ENCODE assay signal across 15 cellular contexts in the genomic region with DNA sequence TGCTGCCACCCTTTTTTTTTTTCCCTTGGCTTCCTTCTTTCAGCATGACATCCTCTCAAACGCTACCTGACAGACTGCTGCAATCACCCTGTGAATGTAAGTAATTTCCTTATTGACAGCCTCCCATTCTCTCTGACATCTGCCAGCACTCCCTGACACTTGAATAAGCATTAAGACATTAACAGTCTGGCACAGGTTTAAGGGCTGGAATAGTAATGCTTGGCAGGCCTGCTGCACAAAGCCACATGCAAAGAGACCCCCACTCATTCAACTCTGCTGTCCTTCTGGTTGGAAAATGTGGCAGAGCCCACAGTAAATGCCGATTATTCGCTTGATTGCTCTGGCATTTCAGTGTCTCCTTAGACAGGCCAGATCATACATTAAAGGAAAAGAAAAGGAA. TPM values are rescaled to one million over a fixed set of nuclear protein-coding genes. Genes with fewer than 3 reads are reported as not detected.
DNase-seq lines count a peak whose midpoint lies in the region; ATAC-seq and TF ChIP-seq lines count a peak whose summit lies in the region.
"Had no signal": no experiment of that assay in that cellular context is flagged by ENCODE, and none has a peak within 500 bp of the region (broad histone marks: within the 10 kb centered on the region; RNA-seq: fewer than 3 reads in every experiment).

No MANE protein-coding gene starts in this region.

- TF ChIP-seq CTCF in CD8-positive, alpha-beta T cell (IDR thresholded peaks at IDR 0.05), result no peak
- no peak for TF ChIP-seq CTCF in breast epithelium (IDR thresholded peaks at IDR 0.05)

- H3K4me3 ChIP-seq in CD8-positive, alpha-beta T cell (ENCODE audit: low read depth, low read length), result no peak overlapping the region
- H3K4me3 ChIP-seq in breast epithelium, result no peak overlapping the region
- H3K4me3 ChIP-seq: coronary artery, prostate gland had no signal

- no peaks in the 10 kb centered on the region for H3K36me3 Mint-ChIP-seq in CD8-positive, alpha-beta T cell

- no peak overlapping the region for H3K27ac ChIP-seq in CD8-positive, alpha-beta T cell (ENCODE audit: low read depth, low read length)
- peak overlapping the region in 1 of 2 donors; percentile 26 for H3K27ac ChIP-seq in breast epithelium
- H3K27ac ChIP-seq: coronary artery, prostate gland had no signal

- peak overlapping the region; percentile 53 for H3K27ac Mint-ChIP-seq in CD8-positive, alpha-beta T cell

- TF ChIP-seq POLR2A in breast epithelium (IDR thresholded peaks at IDR 0.05), result no peak

- H3K27me3 Mint-ChIP-seq in CD8-positive, alpha-beta T cell (ENCODE audit: low read depth), result no peaks in the 10 kb centered on the region

- no peak for ATAC-seq in CD8-positive, alpha-beta T cell
- ATAC-seq in GM21447 (IDR thresholded peaks at IDR 0.05; ENCODE audit: unreplicated experiment) (no peak), HG02973 (IDR thresholded peaks at IDR 0.05; ENCODE audit: unreplicated experiment) (no peak)
- ATAC-seq: activated T-cell treated with anti-CD3 and anti-CD28 coated beads, Interleukin-2, amount 50 U/mL, for 4 hours; PC-3 had no signal

- CTCF ChIA-PET in CD8-positive, alpha-beta T cell (lab: Charles Lee), result interaction anchor here (1.3 to 1.7 kb wide), 2 partner anchors 30 to 345 kb away, joined by 3 read pairs; no protein-coding TSS in a partner anchor

- H3K4me1 ChIP-seq in CD8-positive, alpha-beta T cell (ENCODE audit: insufficient read depth, low read length), result peaks cover 2% of the 10 kb centered on the region
- no peaks in the 10 kb centered on the region for H3K4me1 ChIP-seq in breast epithelium
- H3K4me1 ChIP-seq: prostate gland had no signal

- no peaks in the 10 kb centered on the region for H3K9me3 ChIP-seq in CD8-positive, alpha-beta T cell (ENCODE audit: low read length)
- H3K9me3 ChIP-seq in breast epithelium, result no peaks in the 10 kb centered on the region
- H3K9me3 ChIP-seq: prostate gland had no signal

- no peak overlapping the region for H3K4me3 Mint-ChIP-seq in CD8-positive, alpha-beta T cell
- H3K4me3 Mint-ChIP-seq: activated T-cell treated with anti-CD3 and anti-CD28 coated beads, Interleukin-2, amount 50 U/mL, for 4 hours had no signal

- H3K4me1 Mint-ChIP-seq in CD8-positive, alpha-beta T cell (ENCODE audit: low read depth), result peaks cover 33% of the 10 kb centered on the region

- no peaks in the 10 kb centered on the region for H3K27me3 ChIP-seq in CD8-positive, alpha-beta T cell (ENCODE audit: insufficient read depth, low read length)
- no peaks in the 10 kb centered on the region for H3K27me3 ChIP-seq in breast epithelium

- no peaks in the 10 kb centered on the region for H3K36me3 ChIP-seq in CD8-positive, alpha-beta T cell (ENCODE audit: insufficient read depth, low read length)
- no peaks in the 10 kb centered on the region for H3K36me3 ChIP-seq in breast epithelium
- H3K36me3 ChIP-seq: prostate gland had no signal

- DNase-seq in CD8-positive, alpha-beta T cell, result no peak
- peak; percentile 0 for DNase-seq in NCI-H1105 (lab: John Stamatoyannopoulos, UW)
- DNase-seq in NCI-H82 (lab: John Stamatoyannopoulos, UW), result peak; percentile 91
- DNase-seq in kidney tubule cell (ENCODE audit: low spot score), result peak; percentile 67
- no peak for DNase-seq in stimulated activated CD4-positive, alpha-beta T cell treated with anti-CD3 and anti-CD28 coated beads, Interleukin-1b, Interleukin-23, amount 100 ng/mL, for 48 hours
- DNase-seq in breast epithelium (ENCODE audit: low spot score in 2 of 2), result no peak
- DNase-seq: activated T-cell treated with anti-CD3 and anti-CD28 coated beads, Interleukin-2, amount 50 U/mL, for 4 hours; mesenchymal stem cell; PC-3; stimulated activated naive CD4-positive, alpha-beta T cell had no signal

- POLR2A ChIA-PET in CD8-positive, alpha-beta T cell (lab: Charles Lee), result interaction anchor here (1.5 kb wide), 1 partner anchor 8 kb away, joined by 4 read pairs; no protein-coding TSS in a partner anchor

- no peaks in the 10 kb centered on the region for H3K9me3 Mint-ChIP-seq in CD8-positive, alpha-beta T cell
- H3K9me3 Mint-ChIP-seq: activated T-cell treated with anti-CD3 and anti-CD28 coated beads, Interleukin-2, amount 50 U/mL, for 4 hours had no signal

- intact Hi-C loops in CD8-positive, alpha-beta T cell (cut with DNase I, micrococcal nuclease), result no loop called here
- intact Hi-C loops in breast epithelium (cut with DNase I; ENCODE audit: low total_unique reads), result no loop called here

RNA-seq across cellular contexts. Expression of a gene that starts 28.1 kb away (rescaled TPM):
- total RNA-seq in CD8-positive, alpha-beta T cell, result 100 to 1,000 TPM; 103 to 110 TPM
- total RNA-seq in breast epithelium, result 10 to 100 TPM; 16.4 to 45.8 (median 25.0) TPM
- total RNA-seq: G401 had no signal

Comparison
In these comparisons a context has a peak if more than half of its experiments do, and no peak if none do; other contexts are left out.
1. DNase-seq: peak in NCI-H1105 (single experiment), NCI-H82 (single experiment) and kidney tubule cell (single experiment); none in CD8-positive, alpha-beta T cell (0 of 7), stimulated activated CD4-positive, alpha-beta T cell treated with anti-CD3 and anti-CD28 coated beads, Interleukin-1b, Interleukin-23, amount 100 ng/mL, for 48 hours (single experiment) and breast epithelium (0 of 2).